8 cellular contexts compared by ENCODE assay signal in genomic region chr4:39046243-39046642, GRCh38. TPM values are rescaled to one million over a fixed set of nuclear protein-coding genes. Genes with fewer than 3 reads are reported as not detected.
DNase-seq lines count a peak whose midpoint lies in the region; ATAC-seq and TF ChIP-seq lines count a peak whose summit lies in the region.

No MANE protein-coding gene starts in this region.

- TF ChIP-seq RAD21 in HCT116 (IDR thresholded peaks at IDR 0.05; ENCODE audit: low read depth), result no peak
- no peak for TF ChIP-seq RAD21 in liver (IDR thresholded peaks at IDR 0.05)

- RAD21 ChIA-PET in HCT116 (lab: Charles Lee; ENCODE audit: low non-redundant PET in 1 of 2, low total read pairs in 2 of 2, uncharacterized antibody in 2 of 2, unreplicated experiment in 2 of 2), result no interaction called here

- BruUV-seq in A673 (replicated peaks; lab: Mats Ljungman, UMichigan) (TSS peak; percentile 49), HCT116 (replicated peaks; lab: Mats Ljungman, UMichigan) (TSS peak; percentile 53)

- ATAC-seq in HCT116, result no peak
- ATAC-seq in GM21515 (IDR thresholded peaks at IDR 0.05; ENCODE audit: unreplicated experiment), result no peak
- no peak for ATAC-seq in HG02798 (IDR thresholded peaks at IDR 0.05; ENCODE audit: poor library complexity, unreplicated experiment)

- H4K20me1 ChIP-seq in HCT116 (ENCODE audit: insufficient read depth), result no peaks in the 10 kb centered on the region

- H2AFZ ChIP-seq in HCT116 (ENCODE audit: low read depth, low read length, poor library complexity, severe bottlenecking), result no peak overlapping the region

- CTCF ChIA-PET in A673 (lab: Charles Lee) (no interaction called here), HCT116 (lab: Charles Lee) (interaction anchor here (0.6 to 1.0 kb wide), 2 partner anchors 287 to 369 kb away, joined by 3 read pairs; no protein-coding TSS in a partner anchor)

- peak overlapping the region; percentile 95 for H3K4me3 Mint-ChIP-seq in activated T-helper 1 cell treated with anti-CD3 and anti-CD28 coated beads, Interleukin-12 subunit alpha, Interleukin-12 subunit beta, Interleukin-2, Interleukin-4 antibody, amounts not matched to agents 30 ng/mL and 10 ng/mL and 1 ng/mL, durations not matched to agents 14 hours and 24 hours and 36 hours

- no peaks in the 10 kb centered on the region for H3K36me3 ChIP-seq in A673 (ENCODE audit: insufficient read depth, low read length, poor library complexity, severe bottlenecking)
- no peaks in the 10 kb centered on the region for H3K36me3 ChIP-seq in HCT116 (ENCODE audit: control insufficient read depth in 1 of 2, insufficient read depth in 2 of 2, low read length in 2 of 2)
- H3K36me3 ChIP-seq in liver (ENCODE audit: control insufficient read depth in 4 of 4, insufficient read depth in 3 of 4, low read depth in 1 of 4, low read length in 3 of 4), result no peaks in the 10 kb centered on the region

- 83% methylated on average over 8 of the region's 8 CpGs for WGBS in liver

- H3K27me3 Mint-ChIP-seq in activated T-helper 1 cell treated with anti-CD3 and anti-CD28 coated beads, Interleukin-12 subunit alpha, Interleukin-12 subunit beta, Interleukin-2, Interleukin-4 antibody, amounts not matched to agents 30 ng/mL and 10 ng/mL and 1 ng/mL, durations not matched to agents 14 hours and 24 hours and 36 hours (ENCODE audit: insufficient read depth), result no peaks in the 10 kb centered on the region

- no peaks in the 10 kb centered on the region for H3K9me2 ChIP-seq in HCT116 (ENCODE audit: insufficient read depth)

- H3K4me3 ChIP-seq in A673 (ENCODE audit: low read depth, low read length, poor library complexity, severe bottlenecking), result no peak overlapping the region
- H3K4me3 ChIP-seq in HCT116 (replicated peaks in 1 of 2; ENCODE audit: low read depth in 1 of 2, low read length in 2 of 2), result peak overlapping the region; percentile 59 to 66; a peak in 2 of 4 replicates
- peak overlapping the region; percentile 58 to 100 (median 71) for H3K4me3 ChIP-seq in liver (ENCODE audit: low read depth in 1 of 3, low read length in 3 of 3)

- no peak for TF ChIP-seq POLR2A in HCT116 (IDR thresholded peaks at IDR 0.05; ENCODE audit: borderline replicate concordance, extremely low read depth, insufficient read depth, insufficient read length)

- no peak for TF ChIP-seq CTCF in A673 (conservative IDR thresholded peaks at IDR 0.05; ENCODE audit: low read depth, low read length)
- TF ChIP-seq CTCF in HCT116 (IDR thresholded peaks at IDR 0.05 in 2 of 3, conservative IDR thresholded peaks at IDR 0.05 in 1 of 3; ENCODE audit: borderline replicate concordance in 1 of 3, insufficient read depth in 1 of 3, low read depth in 2 of 3, low read length in 2 of 3), result no peak
- TF ChIP-seq CTCF in liver (IDR thresholded peaks at IDR 0.05; ENCODE audit: low read depth, low read length, missing input control), result no peak

- peaks cover 11% of the 10 kb centered on the region for H3K36me3 Mint-ChIP-seq in activated T-helper 1 cell treated with anti-CD3 and anti-CD28 coated beads, Interleukin-12 subunit alpha, Interleukin-12 subunit beta, Interleukin-2, Interleukin-4 antibody, amounts not matched to agents 30 ng/mL and 10 ng/mL and 1 ng/mL, durations not matched to agents 14 hours and 24 hours and 36 hours (ENCODE audit: low read depth)

- H3K27me3 ChIP-seq in A673 (replicated peaks; ENCODE audit: insufficient read depth, low read depth, low read length, poor library complexity) (no peaks in the 10 kb centered on the region), HCT116 (ENCODE audit: insufficient read depth, low read length) (no peaks in the 10 kb centered on the region), liver (ENCODE audit: control insufficient read depth in 4 of 4, insufficient read depth in 4 of 4, low read length in 3 of 4) (no peaks in the 10 kb centered on the region)

- H3K9me3 ChIP-seq in A673 (ENCODE audit: low read depth, low read length, poor library complexity, severe bottlenecking) (no peaks in the 10 kb centered on the region), HCT116 (ENCODE audit: control insufficient read depth in 1 of 2, insufficient read depth in 1 of 2, low read depth in 1 of 2, low read length in 2 of 2) (no peaks in the 10 kb centered on the region), liver (ENCODE audit: control insufficient read depth in 4 of 4, low read length in 3 of 4) (no peaks in the 10 kb centered on the region)

- H3K4me2 ChIP-seq in HCT116 (ENCODE audit: low read length), result peak overlapping the region; percentile 88

- DNase-seq in A673 (ENCODE audit: low spot score) (no peak), HCT116 (ENCODE audit: low read depth, low spot score) (no peak), mucosa of gallbladder (ENCODE audit: low spot score) (no peak), NCI-H2081 (lab: John Stamatoyannopoulos, UW) (no peak)
- DNase-seq in activated T-helper 1 cell treated with anti-CD3 and anti-CD28 coated beads, Interleukin-12 subunit alpha, Interleukin-12 subunit beta, Interleukin-2, Interleukin-4 antibody, amounts not matched to agents 30 ng/mL and 10 ng/mL and 1 ng/mL, durations not matched to agents 14 hours and 24 hours and 36 hours (ENCODE audit: low spot score), result no peak

- H3K9ac ChIP-seq in HCT116 (ENCODE audit: low read length) (no peak overlapping the region), liver (ENCODE audit: low read depth in 1 of 2, low read length in 2 of 2) (peak overlapping the region; percentile 14 to 78)

- no peak overlapping the region for H3K27ac ChIP-seq in A673 (ENCODE audit: low read depth, low read length, poor library complexity, severe bottlenecking)
- H3K27ac ChIP-seq in HCT116 (ENCODE audit: low read depth, low read length), result no peak overlapping the region
- H3K27ac ChIP-seq in liver (ENCODE audit: low read depth in 1 of 2, low read length in 2 of 2), result peak overlapping the region; percentile 70 to 80

- peak overlapping the region; percentile 96 for H3K27ac Mint-ChIP-seq in activated T-helper 1 cell treated with anti-CD3 and anti-CD28 coated beads, Interleukin-12 subunit alpha, Interleukin-12 subunit beta, Interleukin-2, Interleukin-4 antibody, amounts not matched to agents 30 ng/mL and 10 ng/mL and 1 ng/mL, durations not matched to agents 14 hours and 24 hours and 36 hours

- H3K4me1 ChIP-seq in A673 (ENCODE audit: insufficient read depth, low read length, poor library complexity, severe bottlenecking) (peaks cover 13% of the 10 kb centered on the region), HCT116 (ENCODE audit: control insufficient read depth in 1 of 2, insufficient read depth in 2 of 2, low read length in 2 of 2) (peaks cover 21 to 27% of the 10 kb centered on the region in 2 experiments), liver (ENCODE audit: control insufficient read depth in 4 of 4, insufficient read depth in 4 of 4, low read length in 3 of 4) (peaks cover 5 to 39% (median 18%) of the 10 kb centered on the region in 4 donors)

- peaks cover 71% of the 10 kb centered on the region for H3K4me1 Mint-ChIP-seq in activated T-helper 1 cell treated with anti-CD3 and anti-CD28 coated beads, Interleukin-12 subunit alpha, Interleukin-12 subunit beta, Interleukin-2, Interleukin-4 antibody, amounts not matched to agents 30 ng/mL and 10 ng/mL and 1 ng/mL, durations not matched to agents 14 hours and 24 hours and 36 hours (ENCODE audit: low read depth)

- H3K9me3 Mint-ChIP-seq in activated T-helper 1 cell treated with anti-CD3 and anti-CD28 coated beads, Interleukin-12 subunit alpha, Interleukin-12 subunit beta, Interleukin-2, Interleukin-4 antibody, amounts not matched to agents 30 ng/mL and 10 ng/mL and 1 ng/mL, durations not matched to agents 14 hours and 24 hours and 36 hours, result no peaks in the 10 kb centered on the region

- POLR2A ChIA-PET in A673 (lab: Charles Lee; ENCODE audit: low non-redundant PET), result no interaction called here
- POLR2A ChIA-PET in HCT116 (lab: Charles Lee), result no interaction called here

- H3K79me2 ChIP-seq in HCT116 (ENCODE audit: insufficient read depth, low read length), result no peaks in the 10 kb centered on the region

- intact Hi-C loops in A673 (cut with micrococcal nuclease; ENCODE audit: unreplicated experiment), result no loop called here
- intact Hi-C loops in HCT116 (cut with micrococcal nuclease), result no loop called here
- intact Hi-C loops in activated T-helper 1 cell treated with anti-CD3 and anti-CD28 coated beads, Interleukin-12 subunit alpha, Interleukin-12 subunit beta, Interleukin-2, Interleukin-4 antibody, amounts not matched to agents 30 ng/mL and 10 ng/mL and 1 ng/mL, durations not matched to agents 14 hours and 24 hours and 36 hours (cut with micrococcal nuclease), result loop anchor here (10.0 kb wide), 2 partner anchors 381 to 479 kb away; partner anchors contain the start of genes KLF3 and UGDH

TF ChIP-seq in HCT116, 20 proteins besides CTCF, POLR2A, EP300 and RAD21 (continues in another document):
- TF ChIP-seq ATF3 (IDR thresholded peaks at IDR 0.05) (no peak), SIN3A (IDR thresholded peaks at IDR 0.05; ENCODE audit: low read depth) (no peak), EZH2 (IDR thresholded peaks at IDR 0.05) (no peak), CBX3 (IDR thresholded peaks at IDR 0.05; ENCODE audit: low read depth) (no peak)

RNA-seq across cellular contexts. Expression of gene TMEM156, which starts 14.0 kb away (rescaled TPM):
- total RNA-seq in A673 (2021) (not detected in 2 replicates), HCT116 (2021; ENCODE audit: unreplicated experiment) (0.22 TPM), liver (under 1 TPM; 0.67 to 0.70 TPM), mucosa of gallbladder (3.3 TPM)
- polyA plus RNA-seq in HCT116 (2012), result 0.03 TPM in 1 of 2 replicates, not detected in the other
- 27.7 and 29.4 TPM in 2 replicates for total RNA-seq in activated T-helper 1 cell treated with anti-CD3 and anti-CD28 coated beads, Interleukin-12 subunit alpha, Interleukin-12 subunit beta, Interleukin-2, Interleukin-4 antibody, amounts not matched to agents 30 ng/mL and 10 ng/mL and 1 ng/mL, durations not matched to agents 14 hours and 24 hours and 36 hours
- under 1 TPM; 0.58 to 0.61 TPM for polyA plus RNA-seq in liver

RNA-seq across cellular contexts. Expression of gene KLHL5, which starts 15.8 kb away (rescaled TPM):
- total RNA-seq in A673 (2021), result 21.6 and 29.3 TPM in 2 replicates
- 20.8 TPM for total RNA-seq in HCT116 (2021; ENCODE audit: unreplicated experiment)
- 17.4 and 19.0 TPM in 2 replicates for polyA plus RNA-seq in HCT116 (2012)
- total RNA-seq in activated T-helper 1 cell treated with anti-CD3 and anti-CD28 coated beads, Interleukin-12 subunit alpha, Interleukin-12 subunit beta, Interleukin-2, Interleukin-4 antibody, amounts not matched to agents 30 ng/mL and 10 ng/mL and 1 ng/mL, durations not matched to agents 14 hours and 24 hours and 36 hours, result 45.0 and 46.3 TPM in 2 replicates
- 10 to 100 TPM; 23.9 to 65.4 TPM for total RNA-seq in liver
- polyA plus RNA-seq in liver, result 10 to 100 TPM; 14.2 to 27.3 TPM
- total RNA-seq in mucosa of gallbladder, result 29.6 TPM

Comparison
In these comparisons a context has a peak if more than half of its experiments do, and no peak if none do; other contexts are left out.
1. H3K27ac ChIP-seq: peak in liver (2 of 2); none in A673 (single experiment) and HCT116 (single experiment).